ENCODE assay signal across 22 cellular contexts in the genomic region with DNA sequence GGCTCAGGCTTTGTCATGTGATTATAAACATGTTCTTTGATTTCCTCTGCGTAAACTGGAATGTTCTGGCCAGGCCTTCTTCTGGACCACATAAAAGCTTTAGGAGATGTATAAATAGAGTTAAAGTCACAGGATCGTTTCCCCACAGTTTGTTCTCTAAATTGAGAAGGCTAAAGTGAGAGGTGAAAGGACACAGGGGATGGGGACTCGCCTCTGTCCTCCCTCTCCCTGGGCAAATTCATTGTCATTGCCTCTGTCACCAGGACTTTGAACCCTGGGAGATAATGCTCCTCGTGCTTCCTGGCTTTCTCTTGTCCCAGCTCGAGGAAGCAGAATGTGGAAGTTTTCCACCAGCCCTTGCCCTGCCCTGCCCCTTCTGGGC.
"Had no signal": no experiment of that assay in that cellular context is flagged by ENCODE, and none has a peak within 500 bp of the region (broad histone marks: within the 10 kb centered on the region; RNA-seq: fewer than 3 reads in every experiment).

No MANE protein-coding gene starts in this region.

- H3K4me3 ChIP-seq: cardiac muscle cell had no signal

- FAIRE-seq: TTC549 had no signal

- H3K27ac Mint-ChIP-seq: activated CD4-positive, alpha-beta memory T cell treated with anti-CD3 and anti-CD28 coated beads, Interleukin-2, amount 10 ng/mL, durations not matched to agents 7 days and 5 days; activated CD4-positive, alpha-beta T cell treated with anti-CD3 and anti-CD28 coated beads for 36 hours; activated naive CD4-positive, alpha-beta T cell treated with anti-CD3 and anti-CD28 coated beads, Interleukin-2, amount 10 ng/mL, durations not matched to agents 7 days and 5 days; activated naive CD8-positive, alpha-beta T cell treated with anti-CD3 and anti-CD28 coated beads for 36 hours; activated T-helper 2 cell treated with anti-CD3 and anti-CD28 coated beads, Interferon-gamma antibody, Interleukin-2, Interleukin-4, amounts not matched to agents 10 μg/mL and 5 μg/mL and 100 μg/mL, durations not matched to agents 14 hours and 24 hours and 36 hours; T-cell had no signal

- H3K27me3 ChIP-seq: brain microvascular endothelial cell had no signal

- H3K9me3 Mint-ChIP-seq: activated CD4-positive, alpha-beta memory T cell treated with anti-CD3 and anti-CD28 coated beads, Interleukin-2, amount 10 ng/mL, durations not matched to agents 7 days and 5 days; activated naive CD4-positive, alpha-beta T cell treated with anti-CD3 and anti-CD28 coated beads, Interleukin-2, amount 10 ng/mL, durations not matched to agents 7 days and 5 days; activated naive CD8-positive, alpha-beta T cell treated with anti-CD3 and anti-CD28 coated beads for 36 hours; activated T-helper 2 cell treated with anti-CD3 and anti-CD28 coated beads, Interferon-gamma antibody, Interleukin-2, Interleukin-4, amounts not matched to agents 10 μg/mL and 5 μg/mL and 100 μg/mL, durations not matched to agents 14 hours and 24 hours and 36 hours; T-cell had no signal

- H3K27me3 Mint-ChIP-seq: activated CD4-positive, alpha-beta T cell treated with anti-CD3 and anti-CD28 coated beads for 36 hours; activated naive CD8-positive, alpha-beta T cell treated with anti-CD3 and anti-CD28 coated beads for 36 hours; T-cell had no signal

- H3K27ac ChIP-seq: brain microvascular endothelial cell, cardiac muscle cell had no signal

- H3K36me3 ChIP-seq: brain microvascular endothelial cell, cardiac muscle cell had no signal

- H3K4me3 Mint-ChIP-seq: activated CD4-positive, alpha-beta memory T cell treated with anti-CD3 and anti-CD28 coated beads, Interleukin-2, amount 10 ng/mL, durations not matched to agents 7 days and 5 days; activated CD4-positive, alpha-beta T cell treated with anti-CD3 and anti-CD28 coated beads for 36 hours; activated naive CD4-positive, alpha-beta T cell treated with anti-CD3 and anti-CD28 coated beads, Interleukin-2, amount 10 ng/mL, durations not matched to agents 7 days and 5 days; activated naive CD8-positive, alpha-beta T cell treated with anti-CD3 and anti-CD28 coated beads for 36 hours; T-cell had no signal

- H3K36me3 Mint-ChIP-seq: activated naive CD4-positive, alpha-beta T cell treated with anti-CD3 and anti-CD28 coated beads, Interleukin-2, amount 10 ng/mL, durations not matched to agents 7 days and 5 days; activated naive CD8-positive, alpha-beta T cell treated with anti-CD3 and anti-CD28 coated beads for 36 hours; T-cell had no signal

- DNase-seq: activated CD4-positive, alpha-beta memory T cell treated with anti-CD3 and anti-CD28 coated beads, Interleukin-2, amount 10 ng/mL, durations not matched to agents 7 days and 5 days; activated CD4-positive, alpha-beta T cell treated with anti-CD3 and anti-CD28 coated beads for 36 hours; activated CD4-positive, alpha-beta T cell treated with anti-CD3 and anti-CD28 coated beads, Interleukin-2, amount 50 U/mL, for 1 hour; activated gamma-delta T cell treated with Interleukin-2 at 50 U/mL for 16 hours; activated naive CD4-positive, alpha-beta T cell treated with anti-CD3 and anti-CD28 coated beads, Interleukin-2, amount 10 ng/mL, durations not matched to agents 7 days and 5 days; activated naive CD8-positive, alpha-beta T cell treated with anti-CD3 and anti-CD28 coated beads for 36 hours; activated T-cell treated with anti-CD3 and anti-CD28 coated beads for 4 hours; activated T-cell treated with anti-CD3 and anti-CD28 coated beads, Interleukin-2, amount 50 U/mL, for 48 hours; brain microvascular endothelial cell; NCI-H1092; NCI-H1417; NCI-H1930; NCI-H2171 treated with DMSO at 0.1 percent for 48 hours; NCI-H226; NCI-H526; SIG-M5; T-cell; T-helper 2 cell; T1000 had no signal

- H3K4me1 Mint-ChIP-seq: activated naive CD4-positive, alpha-beta T cell treated with anti-CD3 and anti-CD28 coated beads, Interleukin-2, amount 10 ng/mL, durations not matched to agents 7 days and 5 days; activated naive CD8-positive, alpha-beta T cell treated with anti-CD3 and anti-CD28 coated beads for 36 hours had no signal

- ATAC-seq: activated CD4-positive, alpha-beta T cell treated with anti-CD3 and anti-CD28 coated beads for 36 hours; T-cell had no signal
